20 cellular contexts compared by ENCODE assay signal in genomic region chr1:8053878-8054567, GRCh38.
"Had no signal": no experiment of that assay in that cellular context is flagged by ENCODE, and none has a peak within 500 bp of the region (broad histone marks: within the 10 kb centered on the region; RNA-seq: fewer than 3 reads in every experiment).

No MANE protein-coding gene starts in this region.

- H3K4me3 ChIP-seq: hepatocyte, left ventricle myocardium inferior, mucosa of descending colon, spleen had no signal

- H3K4me1 ChIP-seq: left ventricle myocardium inferior, spleen had no signal

- ATAC-seq: activated CD4-positive, CD25-positive, alpha-beta regulatory T cell treated with anti-CD3 and anti-CD28 coated beads, Interleukin-2, amount 50 U/mL, for 24 hours; activated CD8-positive, alpha-beta memory T cell treated with anti-CD3 and anti-CD28 coated beads, Interleukin-2, amount 10 ng/mL, durations not matched to agents 7 days and 5 days; activated CD8-positive, alpha-beta T cell treated with anti-CD3 and anti-CD28 coated beads for 36 hours; foreskin keratinocyte; mucosa of descending colon had no signal

- H3K36me3 ChIP-seq: left ventricle myocardium inferior, spleen had no signal

- DNase-seq: activated CD4-positive, alpha-beta T cell treated with anti-CD3 and anti-CD28 coated beads, Interleukin-2, amount 10 ng/mL, durations not matched to agents 7 days and 5 days; activated CD8-positive, alpha-beta memory T cell treated with anti-CD3 and anti-CD28 coated beads, Interleukin-2, amount 10 ng/mL, durations not matched to agents 7 days and 5 days; activated CD8-positive, alpha-beta T cell treated with anti-CD3 and anti-CD28 coated beads for 36 hours; activated effector memory CD4-positive, alpha-beta T cell treated with anti-CD3 and anti-CD28 coated beads, Interleukin-2, amount 50 U/mL, for 16 hours; activated naive CD4-positive, alpha-beta T cell treated with anti-CD3 and anti-CD28 coated beads, Interleukin-2, amount 10 ng/mL, durations not matched to agents 7 days and 5 days; activated T-cell treated with anti-CD3 and anti-CD28 coated beads for 4 hours; anterior cingulate cortex; effector CD4-positive, alpha-beta T cell; foreskin keratinocyte; immature natural killer cell; kidney glomerular epithelial cell; left ventricle myocardium inferior; mesenchymal stem cell; mucosa of descending colon; naive B cell; spleen; stimulated activated CD4-positive, alpha-beta T cell treated with anti-CD3 and anti-CD28 coated beads, Interleukin-4, amount 100 ng/mL, for 1 hour; stimulated activated naive CD4-positive, alpha-beta T cell treated with Interleukin-2 at 50 U/mL for 16 hours had no signal

- H3K27ac ChIP-seq: foreskin keratinocyte, hepatocyte, left ventricle myocardium inferior, spleen had no signal

- H3K27me3 ChIP-seq: foreskin keratinocyte, hepatocyte, spleen had no signal

- H3K9me3 ChIP-seq: left ventricle myocardium inferior, mucosa of descending colon, spleen had no signal
